In the genomic region with DNA sequence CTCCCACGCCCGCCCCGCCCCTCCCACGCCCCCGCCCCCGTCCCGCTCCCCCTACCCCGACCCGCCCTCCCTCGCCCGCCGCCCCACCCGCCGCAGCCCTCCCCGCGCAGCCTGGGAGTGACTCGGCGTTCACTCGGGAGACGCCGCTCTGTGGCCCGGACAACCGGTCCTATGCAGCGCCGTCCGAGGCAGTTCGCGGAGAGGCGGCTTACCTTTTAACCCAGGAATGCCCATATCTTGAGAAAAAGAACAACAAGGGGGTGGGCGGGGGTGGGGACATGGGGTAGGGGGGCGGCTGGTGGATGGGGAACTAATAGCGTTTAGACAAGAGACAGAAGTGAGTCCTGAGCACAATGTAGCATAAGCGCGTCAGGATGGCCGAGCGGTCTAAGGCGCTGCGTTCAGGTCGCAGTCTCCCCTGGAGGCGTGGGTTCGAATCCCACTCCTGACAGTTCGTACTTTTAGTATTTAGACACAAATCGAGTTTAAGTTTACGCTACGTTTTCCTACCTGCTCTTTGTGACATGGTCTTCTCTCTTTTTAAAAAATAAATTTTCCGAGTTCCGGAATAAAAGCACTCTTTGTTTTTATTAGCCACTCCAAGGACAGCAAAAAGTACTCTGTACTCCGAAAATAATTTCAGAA, we compare ENCODE assay signal across 8 cellular contexts. TPM values are rescaled to one million over a fixed set of nuclear protein-coding genes. Genes with fewer than 3 reads are reported as not detected.
DNase-seq lines count a peak whose midpoint lies in the region; ATAC-seq, FAIRE-seq and TF ChIP-seq lines count a peak whose summit lies in the region.

No MANE protein-coding gene starts in this region.

- no peak for FAIRE-seq in HTR-8/SVneo (lab: Jason Lieb, UNC)

- peak overlapping the region; percentile 87 for H3K4me2 ChIP-seq in OCI-LY7 (ENCODE audit: low read length)

- H3K27me3 Mint-ChIP-seq in Caco-2 (ENCODE audit: insufficient read depth, unreplicated experiment) = peaks cover 3% of the 10 kb centered on the region

- CTCF ChIA-PET in Caco-2 (lab: Charles Lee) (interaction anchor here (0.7 to 1.5 kb wide), 3 partner anchors 12 to 179 kb away, joined by 3 to 5 read pairs (median 3); no protein-coding TSS in a partner anchor), OCI-LY7 (lab: Charles Lee; ENCODE audit: unreplicated experiment) (interaction anchor here (0.6 to 1.7 kb wide), 2 partner anchors 19 to 48 kb away, joined by 3 to 4 read pairs; no protein-coding TSS in a partner anchor)

- H3K4me3 ChIP-seq in Caco-2 (ENCODE audit: low read depth, low read length) = peak overlapping the region; percentile 94
- peak overlapping the region; percentile 72 for H3K4me3 ChIP-seq in OCI-LY7 (ENCODE audit: low read depth, low read length, poor library complexity, severe bottlenecking)
- H3K4me3 ChIP-seq in epithelial cell of proximal tubule (ENCODE audit: low read depth, low read length) = peak overlapping the region; percentile 55
- H3K4me3 ChIP-seq in mucosa of rectum (ENCODE audit: low read length in 2 of 2) = peak overlapping the region; percentile 72 to 83

- ATAC-seq in GM21381 (IDR thresholded peaks at IDR 0.05; ENCODE audit: unreplicated experiment) = peak; percentile 51

- POLR2A ChIA-PET in Caco-2 (lab: Charles Lee) = interaction anchor here (0.6 to 2.5 kb wide), 5 partner anchors 12 to 190 kb away, joined by 3 to 9 read pairs (median 3); no protein-coding TSS in a partner anchor
- POLR2A ChIA-PET in OCI-LY7 (lab: Charles Lee) = interaction anchor here (0.9 to 2.6 kb wide), 4 partner anchors 12 to 47 kb away, joined by 3 to 11 read pairs (median 8); no protein-coding TSS in a partner anchor

- peak overlapping the region; percentile 87 for H2AFZ ChIP-seq in OCI-LY7 (ENCODE audit: low read length)

- H3K27me3 ChIP-seq in Caco-2 (replicated peaks; ENCODE audit: control insufficient read depth, insufficient read depth, low read length) (no peaks in the 10 kb centered on the region), mucosa of rectum (ENCODE audit: control insufficient read depth in 2 of 2, insufficient read depth in 2 of 2, low read length in 2 of 2) (no peaks in the 10 kb centered on the region)

- H3K4me1 Mint-ChIP-seq in Caco-2 (ENCODE audit: low read depth, unreplicated experiment) = peaks cover 36% of the 10 kb centered on the region

- no peaks in the 10 kb centered on the region for H3K36me3 ChIP-seq in Caco-2 (ENCODE audit: control insufficient read depth, insufficient read depth, low read length)
- no peaks in the 10 kb centered on the region for H3K36me3 ChIP-seq in OCI-LY7 (ENCODE audit: insufficient read depth, low read length)
- no peaks in the 10 kb centered on the region for H3K36me3 ChIP-seq in mucosa of rectum (ENCODE audit: control insufficient read depth in 2 of 2, insufficient read depth in 2 of 2, low read length in 2 of 2)

- peak overlapping the region; percentile 96 for H3K27ac Mint-ChIP-seq in Caco-2 (ENCODE audit: unreplicated experiment)

- no peaks in the 10 kb centered on the region for H3K9me3 Mint-ChIP-seq in Caco-2 (ENCODE audit: unreplicated experiment)

- H3K79me2 ChIP-seq in OCI-LY7 (ENCODE audit: insufficient read depth, low read depth, low read length) = no peaks in the 10 kb centered on the region

- H3K4me1 ChIP-seq in Caco-2 (peaks cover 11% of the 10 kb centered on the region), OCI-LY7 (ENCODE audit: insufficient read depth, low read length, poor library complexity, severe bottlenecking) (peaks cover 36% of the 10 kb centered on the region), mucosa of rectum (ENCODE audit: control insufficient read depth in 2 of 2, insufficient read depth in 2 of 2, low read length in 2 of 2) (peaks cover 0 to 3% of the 10 kb centered on the region in 2 donors)

- peak overlapping the region; percentile 63 to 92 for H3K9ac ChIP-seq in mucosa of rectum (ENCODE audit: low read depth in 1 of 2, low read length in 2 of 2)

- no peaks in the 10 kb centered on the region for H3K9me3 ChIP-seq in Caco-2
- H3K9me3 ChIP-seq in OCI-LY7 (ENCODE audit: low read length) = no peaks in the 10 kb centered on the region
- H3K9me3 ChIP-seq in mucosa of rectum (ENCODE audit: control insufficient read depth in 2 of 2, low read length in 2 of 2) = no peaks in the 10 kb centered on the region

- TF ChIP-seq CTCF in Caco-2 (IDR thresholded peaks at IDR 0.05; ENCODE audit: insufficient read depth in 1 of 2, low read depth in 1 of 2, low read length in 1 of 2, severe bottlenecking in 1 of 2, unreplicated experiment in 1 of 2) (no peak), OCI-LY7 (conservative IDR thresholded peaks at IDR 0.05; ENCODE audit: low read length) (no peak), epithelial cell of proximal tubule (conservative IDR thresholded peaks at IDR 0.05; ENCODE audit: low read depth, low read length) (no peak)

- BruUV-seq in Caco-2 (replicated peaks; lab: Mats Ljungman, UMichigan) (no TSS peak), OCI-LY7 (replicated peaks; lab: Mats Ljungman, UMichigan) (TSS peak; percentile 80)

- peak; percentile 90 to 91 for DNase-seq in Caco-2
- DNase-seq in HTR-8/SVneo (ENCODE audit: insufficient read length, low spot score) = peak; percentile 85
- peak; percentile 91 for DNase-seq in OCI-LY7 (ENCODE audit: low spot score)
- DNase-seq in activated T-cell treated with anti-CD3 and anti-CD28 coated beads for 4 hours = peak; percentile 85
- DNase-seq in epithelial cell of proximal tubule (ENCODE audit: low read depth) = no peak
- peak; percentile 92 for DNase-seq in stimulated activated CD8-positive, alpha-beta memory T cell treated with anti-CD3 and anti-CD28 coated beads, Interleukin-4, amount 100 ng/mL, for 48 hours

- H4K20me1 ChIP-seq in OCI-LY7 (ENCODE audit: insufficient read depth, low read length) = no peaks in the 10 kb centered on the region

- intact Hi-C loops in Caco-2 (cut with micrococcal nuclease; ENCODE audit: unreplicated experiment) = loop anchor here (1.0 to 5.0 kb wide), 4 partner anchors 16 to 179 kb away; no protein-coding TSS in a partner anchor
- intact Hi-C loops in OCI-LY7 (cut with micrococcal nuclease; ENCODE audit: unreplicated experiment) = loop anchor here (1.0 to 2.0 kb wide), 6 partner anchors 11 to 62 kb away; no protein-coding TSS in a partner anchor

- peak overlapping the region; percentile 92 for H3K4me3 Mint-ChIP-seq in Caco-2 (ENCODE audit: unreplicated experiment)

- peak overlapping the region; percentile 84 for H3K27ac ChIP-seq in OCI-LY7 (ENCODE audit: low read depth, low read length, poor library complexity, severe bottlenecking)
- H3K27ac ChIP-seq in mucosa of rectum (ENCODE audit: low read depth in 2 of 2, low read length in 2 of 2) = peak overlapping the region; percentile 90 to 96

- H3K9me2 ChIP-seq in OCI-LY7 (ENCODE audit: insufficient read depth, low read length) = no peaks in the 10 kb centered on the region

- peaks cover 22% of the 10 kb centered on the region for H3K36me3 Mint-ChIP-seq in Caco-2 (ENCODE audit: insufficient read depth, unreplicated experiment)

RNA-seq across cellular contexts. Expression of a gene that starts 17.2 kb away (rescaled TPM):
- total RNA-seq in Caco-2 (2022) = 29.6 and 30.8 TPM in 2 replicates
- 113 and 116 TPM in 2 replicates for total RNA-seq in OCI-LY7 (2014; rRNA removed; shearing (Covaris generic))
- 104 and 113 TPM in 2 replicates for total RNA-seq in OCI-LY7 (2022)
- 60.4 and 94.7 TPM in 2 replicates for total RNA-seq in epithelial cell of proximal tubule

RNA-seq across cellular contexts. Expression of a gene that starts 20.9 kb away (rescaled TPM):
- total RNA-seq in Caco-2 (2022) (7.3 and 8.3 TPM in 2 replicates), OCI-LY7 (2022) (1.0 and 1.1 TPM in 2 replicates), epithelial cell of proximal tubule (0.14 TPM in 1 of 2 replicates, not detected in the other)
- total RNA-seq in OCI-LY7 (2014; rRNA removed; shearing (Covaris generic)) = 0.25 and 0.36 TPM in 2 replicates
